20 cellular contexts compared by ENCODE assay signal in the genomic region with DNA sequence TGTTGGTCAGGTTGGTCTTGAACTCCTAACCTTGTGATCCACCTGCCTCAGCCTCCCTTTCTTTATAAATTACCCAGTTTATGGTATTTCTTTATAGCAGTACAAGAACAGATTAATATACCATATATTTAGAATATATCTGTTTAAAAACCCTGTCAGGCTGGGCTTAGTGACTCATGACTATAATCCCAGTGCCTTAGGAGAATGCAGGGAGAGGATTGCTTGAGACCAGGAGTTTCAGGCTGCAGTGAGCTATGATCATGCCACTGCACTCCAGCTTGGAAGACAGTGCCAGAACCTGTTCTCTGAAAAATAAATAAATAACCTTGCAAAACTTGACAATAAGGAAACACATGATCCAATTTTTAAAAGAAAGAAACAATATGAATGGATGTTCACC.
"Had no signal": no experiment of that assay in that cellular context is flagged by ENCODE, and none has a peak within 500 bp of the region (broad histone marks: within the 10 kb centered on the region; RNA-seq: fewer than 3 reads in every experiment).

No MANE protein-coding gene starts in this region.

- H3K4me1 ChIP-seq: psoas muscle, stomach, transverse colon had no signal

- H3K4me3 ChIP-seq: coronary artery, hepatocyte, lung, psoas muscle, skin epidermis, stomach, thoracic aorta, transverse colon had no signal

- H3K36me3 ChIP-seq: neutrophil, stomach, thoracic aorta, transverse colon had no signal

- DNase-seq: effector memory CD8-positive, alpha-beta T cell; foreskin melanocyte; head of caudate nucleus; left colon; left ventricle myocardium superior; mesendoderm; naive thymus-derived CD4-positive, alpha-beta T cell; psoas muscle; retina; stimulated activated naive CD4-positive, alpha-beta T cell; stomach; substantia nigra; transverse colon had no signal

- ATAC-seq: effector memory CD8-positive, alpha-beta T cell; left colon; left ventricle myocardium superior; psoas muscle; sciatic nerve had no signal

- H3K9me3 Mint-ChIP-seq: effector memory CD8-positive, alpha-beta T cell had no signal

- H3K4me1 Mint-ChIP-seq: naive thymus-derived CD4-positive, alpha-beta T cell had no signal

- H3K4me3 Mint-ChIP-seq: effector memory CD8-positive, alpha-beta T cell; naive thymus-derived CD4-positive, alpha-beta T cell had no signal

- H3K27ac Mint-ChIP-seq: effector memory CD8-positive, alpha-beta T cell; naive thymus-derived CD4-positive, alpha-beta T cell had no signal

- H3K9me3 ChIP-seq: neutrophil, psoas muscle, thoracic aorta, transverse colon had no signal

- H3K27ac ChIP-seq: coronary artery, hepatocyte, neutrophil, psoas muscle, skin epidermis, stomach, thoracic aorta, transverse colon had no signal

- H3K27me3 ChIP-seq: hepatocyte, neutrophil, stomach, transverse colon had no signal
